ENCODE assay signal across 13 cellular contexts in genomic region chr18:10391506-10391905, GRCh38.
DNase-seq lines count a peak whose midpoint lies in the region; ATAC-seq, FAIRE-seq and TF ChIP-seq lines count a peak whose summit lies in the region.
"Had no signal": no experiment of that assay in that cellular context is flagged by ENCODE, and none has a peak within 500 bp of the region (broad histone marks: within the 10 kb centered on the region; RNA-seq: fewer than 3 reads in every experiment).

No MANE protein-coding gene starts in this region.

- ATAC-seq in HG02678 (IDR thresholded peaks at IDR 0.05; ENCODE audit: unreplicated experiment): peak; percentile 70
- ATAC-seq in HG03442 (IDR thresholded peaks at IDR 0.05; ENCODE audit: unreplicated experiment): peak; percentile 57

- DNase-seq in GM10266 (ENCODE audit: extremely low spot score) (peak; percentile 44), GM19239 (ENCODE audit: insufficient read length, low spot score) (peak; percentile 15), ascending aorta (ENCODE audit: low spot score in 2 of 2) (no peak)
- no peak for DNase-seq in central memory CD4-positive, alpha-beta T cell
- no peak for DNase-seq in activated CD4-positive, CD25-positive, alpha-beta regulatory T cell (lab: John Stamatoyannopoulos, UW)
- DNase-seq in activated T-cell treated with anti-CD3 and anti-CD28 coated beads, Interleukin-2, amount 50 U/mL, for 48 hours: no peak
- DNase-seq: activated CD4-positive, alpha-beta memory T cell treated with anti-CD3 and anti-CD28 coated beads for 36 hours; cortex of kidney; immature natural killer cell; NCI-H1417 treated with DMSO at 0.1 percent for 48 hours had no signal

- no peak overlapping the region for H3K27ac ChIP-seq in ascending aorta

- intact Hi-C loops in ascending aorta (cut with DNase I): no loop called here

- H3K4me1 ChIP-seq in ascending aorta: no peaks in the 10 kb centered on the region

- no peaks in the 10 kb centered on the region for H3K36me3 ChIP-seq in ascending aorta

- no peaks in the 10 kb centered on the region for H3K9me3 ChIP-seq in ascending aorta

- TF ChIP-seq CTCF in GM10266 (IDR thresholded peaks at IDR 0.05; ENCODE audit: control insufficient read depth, insufficient read depth, low read depth, missing control alignments) (no peak), ascending aorta (IDR thresholded peaks at IDR 0.05) (no peak)

- FAIRE-seq in GM19239 (lab: Jason Lieb, UNC): peak; percentile 63
- FAIRE-seq: HTR-8/SVneo had no signal

- no peaks in the 10 kb centered on the region for H3K27me3 ChIP-seq in ascending aorta

- H3K4me3 ChIP-seq in ascending aorta: no peak overlapping the region

Comparison
In these comparisons a context has a peak if more than half of its experiments do, and no peak if none do; other contexts are left out.
1. DNase-seq: peak in GM10266 (single experiment) and GM19239 (single experiment); none in central memory CD4-positive, alpha-beta T cell (single experiment), activated CD4-positive, CD25-positive, alpha-beta regulatory T cell (0 of 4), ascending aorta (0 of 2) and activated T-cell treated with anti-CD3 and anti-CD28 coated beads, Interleukin-2, amount 50 U/mL, for 48 hours (0 of 2).